In the genomic region with DNA sequence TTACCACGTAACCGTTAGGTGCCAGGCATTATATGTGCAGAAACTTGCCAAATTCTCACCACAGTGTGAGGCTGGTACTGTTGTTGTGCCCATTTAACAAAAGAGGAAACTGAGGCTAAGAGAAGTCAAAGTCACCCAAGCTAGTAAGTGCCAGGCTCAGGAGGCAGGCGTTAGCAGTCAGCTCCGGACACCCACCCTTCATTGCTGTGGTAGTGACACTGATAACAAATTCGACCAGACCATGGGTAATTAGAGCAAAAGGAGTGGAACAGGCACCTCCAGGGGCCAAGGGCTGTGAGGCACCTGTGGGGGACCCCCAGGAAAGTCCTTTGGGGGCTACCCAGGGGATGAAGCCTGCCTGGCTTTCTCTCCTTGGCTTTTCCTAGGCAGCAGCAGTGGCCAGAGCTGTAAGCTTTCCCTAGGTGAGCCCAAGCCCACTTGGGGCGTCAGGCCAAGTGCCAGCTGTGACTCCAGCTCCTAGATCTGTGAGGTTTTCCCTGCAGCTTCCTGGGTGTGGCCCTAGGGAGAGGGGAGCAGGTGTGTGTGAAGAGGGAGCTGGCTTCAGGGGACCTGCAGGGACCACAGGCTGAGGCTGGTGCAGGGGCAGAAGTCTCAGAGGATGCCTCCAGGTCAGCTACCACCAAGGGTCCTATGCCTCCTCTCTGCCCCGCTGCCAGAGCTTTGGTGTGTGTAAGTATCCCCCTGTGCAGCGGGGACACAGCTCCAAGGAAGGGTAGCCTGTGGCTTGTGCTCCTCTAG, we compare ENCODE assay signal across 17 cellular contexts. TPM values are rescaled to one million over a fixed set of nuclear protein-coding genes. Genes with fewer than 3 reads are reported as not detected.
A peak's percentile ranks its signal among the peaks of the same experiment; 100 is the strongest.
DNase-seq lines count a peak whose midpoint lies in the region.
"Had no signal": no experiment of that assay in that cellular context is flagged by ENCODE, and none has a peak within 500 bp of the region (broad histone marks: within the 10 kb centered on the region; RNA-seq: fewer than 3 reads in every experiment).

No MANE protein-coding gene starts in this region.

- no peak overlapping the region for H2BK5ac ChIP-seq in neuronal stem cell (ENCODE audit: low read length)

- H2BK120ac ChIP-seq in neuronal stem cell (ENCODE audit: low read depth, low read length): no peak overlapping the region

- H2BK12ac ChIP-seq in neuronal stem cell (ENCODE audit: low read length): no peak overlapping the region

- no peaks in the 10 kb centered on the region for H3K36me3 Mint-ChIP-seq in activated T-cell treated with anti-CD3 and anti-CD28 coated beads, Interleukin-2, amount 50 U/mL, for 24 hours (ENCODE audit: low read depth)
- H3K36me3 Mint-ChIP-seq: CD4-positive, alpha-beta memory T cell had no signal

- no peaks in the 10 kb centered on the region for H3K79me1 ChIP-seq in neuronal stem cell (ENCODE audit: low read depth, low read length)

- H3K27ac Mint-ChIP-seq in activated T-cell treated with anti-CD3 and anti-CD28 coated beads, Interleukin-2, amount 50 U/mL, for 24 hours: no peak overlapping the region
- H3K27ac Mint-ChIP-seq: CD4-positive, alpha-beta memory T cell had no signal

- peaks cover 71% of the 10 kb centered on the region for H3K27me3 Mint-ChIP-seq in activated T-cell treated with anti-CD3 and anti-CD28 coated beads, Interleukin-2, amount 50 U/mL, for 24 hours

- H3K9me3 Mint-ChIP-seq in activated T-cell treated with anti-CD3 and anti-CD28 coated beads, Interleukin-2, amount 50 U/mL, for 24 hours: no peaks in the 10 kb centered on the region
- H3K9me3 Mint-ChIP-seq: CD4-positive, alpha-beta memory T cell had no signal

- H2AFZ ChIP-seq in neuronal stem cell (ENCODE audit: low read length): no peak overlapping the region

- peaks cover 0 to 4% of the 10 kb centered on the region in 2 donors for H3K4me1 ChIP-seq in neuronal stem cell (ENCODE audit: control insufficient read depth in 2 of 2, insufficient read depth in 1 of 2, low read depth in 1 of 2, low read length in 2 of 2)
- H3K4me1 ChIP-seq: BLaER1, Peyer's patch had no signal

- H3K18ac ChIP-seq in neuronal stem cell (ENCODE audit: low read length): peak overlapping the region; percentile 16

- DNase-seq in NCI-H748 (lab: John Stamatoyannopoulos, UW; ENCODE audit: unreplicated experiment): peak; percentile 58
- no peak for DNase-seq in NCI-H748 treated with DMSO at 0.1 percent for 48 hours (lab: John Stamatoyannopoulos, UW)
- DNase-seq in DMS79 (lab: John Stamatoyannopoulos, UW): peak; percentile 58
- DNase-seq in NCI-H2171 (lab: John Stamatoyannopoulos, UW): peak; percentile 61
- DNase-seq in neuronal stem cell (ENCODE audit: low spot score): no peak
- DNase-seq in stimulated activated CD4-positive, alpha-beta T cell treated with anti-CD3 and anti-CD28 coated beads, Interleukin-4, amount 100 ng/mL, for 1 hour: no peak
- DNase-seq in iPS-NIHi11 (ENCODE audit: low spot score): no peak
- no peak for DNase-seq in activated T-cell treated with anti-CD3 and anti-CD28 coated beads, Interleukin-2, amount 50 U/mL, for 24 hours
- DNase-seq: CD4-positive, alpha-beta memory T cell; DND-41; NCI-H1694 treated with DMSO at 0.1 percent for 48 hours; NCI-H524 treated with DMSO at 0.1 percent for 48 hours; NK-92 treated with Interleukin-12 subunit alpha and Interleukin-12 subunit beta, amount 100 ng/mL, for 24 hours; Peyer's patch; SW 1271 had no signal

- no peak overlapping the region for H4K8ac ChIP-seq in neuronal stem cell (ENCODE audit: low read depth, low read length)

- H2AK5ac ChIP-seq in neuronal stem cell (ENCODE audit: low read depth, low read length): no peak overlapping the region

- H3K36me3 ChIP-seq in neuronal stem cell (replicated peaks in 1 of 2; ENCODE audit: control insufficient read depth in 2 of 2, insufficient read depth in 2 of 2, low read length in 2 of 2): no peaks in the 10 kb centered on the region
- H3K36me3 ChIP-seq: BLaER1, Peyer's patch had no signal

- H3K4ac ChIP-seq in neuronal stem cell (ENCODE audit: low read length): no peak overlapping the region

- no peaks in the 10 kb centered on the region for H3K9me3 ChIP-seq in neuronal stem cell (replicated peaks in 1 of 2; ENCODE audit: control insufficient read depth in 2 of 2, insufficient read depth in 1 of 2, low read depth in 1 of 2, low read length in 2 of 2)
- H3K9me3 ChIP-seq: BLaER1, Peyer's patch had no signal

- no peak overlapping the region for H3K4me2 ChIP-seq in neuronal stem cell (ENCODE audit: insufficient read depth, low read length, poor library complexity, severe bottlenecking)
- H3K4me2 ChIP-seq: BLaER1, KMS-11 had no signal

- H3K9ac ChIP-seq in neuronal stem cell (ENCODE audit: low read depth, low read length, poor library complexity): no peak overlapping the region
- H3K9ac ChIP-seq: BLaER1, KMS-11 had no signal

- H3K27me3 ChIP-seq in neuronal stem cell (ENCODE audit: control insufficient read depth in 3 of 3, insufficient read depth in 3 of 3, low read depth in 1 of 3, low read length in 3 of 3): peaks cover 2 to 92% (median 39%) of the 10 kb centered on the region in 3 experiments

- H3K23ac ChIP-seq in neuronal stem cell (ENCODE audit: low read depth, low read length, poor library complexity): no peak overlapping the region

- no peak overlapping the region for H3K4me3 Mint-ChIP-seq in activated T-cell treated with anti-CD3 and anti-CD28 coated beads, Interleukin-2, amount 50 U/mL, for 24 hours
- H3K4me3 Mint-ChIP-seq: CD4-positive, alpha-beta memory T cell had no signal

- no peaks in the 10 kb centered on the region for H3K4me1 Mint-ChIP-seq in activated T-cell treated with anti-CD3 and anti-CD28 coated beads, Interleukin-2, amount 50 U/mL, for 24 hours (ENCODE audit: low read depth)
- H3K4me1 Mint-ChIP-seq: CD4-positive, alpha-beta memory T cell had no signal

- H2BK15ac ChIP-seq in neuronal stem cell (ENCODE audit: low read length): no peak overlapping the region

- H4K91ac ChIP-seq in neuronal stem cell (ENCODE audit: low read depth, low read length, poor library complexity): no peak overlapping the region

- no peak overlapping the region for H3K27ac ChIP-seq in neuronal stem cell (replicated peaks; ENCODE audit: low read length)
- H3K27ac ChIP-seq: BLaER1, KMS-11, Peyer's patch had no signal

- H3K4me3 ChIP-seq in neuronal stem cell (ENCODE audit: low read length in 2 of 2): no peak overlapping the region
- H3K4me3 ChIP-seq: BLaER1, Peyer's patch had no signal

- no CpG with 5 or more reads among the region's 8 CpGs for WGBS in neuronal stem cell (ENCODE audit: extremely low coverage in 2 of 2, insufficient read length in 2 of 2, insufficient replicate concordance in 1 of 2), 2 donors

- H3K14ac ChIP-seq in neuronal stem cell (ENCODE audit: low read length): no peak overlapping the region

RNA-seq across cellular contexts. Expression of gene ALX4, which starts 19.7 kb away (rescaled TPM):
- polyA plus RNA-seq in neuronal stem cell (2013, experiment 1 of 2): not detected
- 0.01 TPM for polyA plus RNA-seq in neuronal stem cell (2013, experiment 2 of 2)
- polyA plus RNA-seq: CD4-positive, alpha-beta memory T cell had no signal

Comparison
In these comparisons a context has a peak if more than half of its experiments do, and no peak if none do; other contexts are left out.
1. DNase-seq: peak in NCI-H748 (single experiment), DMS79 (single experiment) and NCI-H2171 (single experiment); none in NCI-H748 treated with DMSO at 0.1 percent for 48 hours (single experiment), neuronal stem cell (single experiment), stimulated activated CD4-positive, alpha-beta T cell treated with anti-CD3 and anti-CD28 coated beads, Interleukin-4, amount 100 ng/mL, for 1 hour (single experiment), iPS-NIHi11 (single experiment) and activated T-cell treated with anti-CD3 and anti-CD28 coated beads, Interleukin-2, amount 50 U/mL, for 24 hours (single experiment).